Comparison of ENCODE assay signal across 20 cellular contexts in genomic region chr10:133164816-133165555, GRCh38. TPM values are rescaled to one million over a fixed set of nuclear protein-coding genes. Genes with fewer than 3 reads are reported as not detected.
A peak's percentile ranks its signal among the peaks of the same experiment; 100 is the strongest.
DNase-seq lines count a peak whose midpoint lies in the region; ATAC-seq and TF ChIP-seq lines count a peak whose summit lies in the region.
"Had no signal": no experiment of that assay in that cellular context is flagged by ENCODE, and none has a peak within 500 bp of the region (broad histone marks: within the 10 kb centered on the region; RNA-seq: fewer than 3 reads in every experiment).

No MANE protein-coding gene starts in this region.

- H3K4me1 Mint-ChIP-seq in natural killer cell, result no peaks in the 10 kb centered on the region

- H3K27ac Mint-ChIP-seq in natural killer cell, result no peak overlapping the region
- H3K27ac Mint-ChIP-seq: B cell; CD4-positive, alpha-beta T cell had no signal

- peaks cover 8 to 17% (median 12%) of the 10 kb centered on the region in 9 donors for H3K4me1 ChIP-seq in heart right ventricle
- H3K4me1 ChIP-seq in RWPE2 (ENCODE audit: insufficient read depth, poor library complexity, severe bottlenecking), result no peaks in the 10 kb centered on the region
- H3K4me1 ChIP-seq in sigmoid colon, result peaks cover 0 to 18% (median 17%) of the 10 kb centered on the region in 4 donors

- intact Hi-C loops in Right ventricle myocardium inferior (cut with DNase I), result no loop called here
- intact Hi-C loops in heart right ventricle (cut with DNase I), result no loop called here
- intact Hi-C loops in natural killer cell (cut with micrococcal nuclease), result no loop called here
- intact Hi-C loops in sigmoid colon (cut with DNase I), result no loop called here

- no peaks in the 10 kb centered on the region for H3K9me3 ChIP-seq in heart right ventricle
- no peaks in the 10 kb centered on the region for H3K9me3 ChIP-seq in RWPE2 (ENCODE audit: severe bottlenecking)
- no peaks in the 10 kb centered on the region for H3K9me3 ChIP-seq in sigmoid colon
- H3K9me3 ChIP-seq: Caco-2, Peyer's patch had no signal

- no peaks in the 10 kb centered on the region for H3K36me3 Mint-ChIP-seq in natural killer cell

- no peaks in the 10 kb centered on the region for H3K36me3 ChIP-seq in heart right ventricle
- no peaks in the 10 kb centered on the region for H3K36me3 ChIP-seq in RWPE2 (ENCODE audit: low read depth)
- no peaks in the 10 kb centered on the region for H3K36me3 ChIP-seq in sigmoid colon
- H3K36me3 ChIP-seq: Peyer's patch had no signal

- H3K27ac ChIP-seq in heart right ventricle (no peak overlapping the region), RWPE2 (ENCODE audit: poor library complexity, severe bottlenecking) (no peak overlapping the region), sigmoid colon (no peak overlapping the region)
- H3K27ac ChIP-seq: Peyer's patch had no signal

- peaks cover 5 to 12% of the 10 kb centered on the region in 2 donors for H3K27me3 Mint-ChIP-seq in natural killer cell (ENCODE audit: low read depth in 2 of 2)

- peak; percentile 56 for DNase-seq in Right ventricle myocardium inferior (ENCODE audit: missing footprints)
- DNase-seq in heart right ventricle, result no peak
- DNase-seq in RWPE2 (ENCODE audit: low spot score), result peak; percentile 51
- peak; percentile 12 for DNase-seq in natural killer cell
- peak; percentile 52 for DNase-seq in sigmoid colon
- DNase-seq in inferior parietal cortex (ENCODE audit: extremely low spot score), result no peak
- no peak for DNase-seq in stimulated activated naive CD4-positive, alpha-beta T cell (lab: John Stamatoyannopoulos, UW)
- DNase-seq in GM19240 (ENCODE audit: insufficient read length, low spot score), result no peak
- DNase-seq: CD4-positive, alpha-beta T cell; HCEC 1CT; KBM-7; NCI-H1105 treated with DMSO at 0.1 percent for 48 hours; NCI-H1694; NCI-H2081 treated with DMSO at 0.1 percent for 48 hours; NCI-H446 treated with DMSO at 0.1 percent for 48 hours; NK-92 treated with Interleukin-12 subunit alpha and Interleukin-12 subunit beta, amount 100 ng/mL, for 24 hours; SHP77 had no signal

- H3K27me3 ChIP-seq in heart right ventricle (peaks cover 13 to 69% (median 52%) of the 10 kb centered on the region in 7 donors), RWPE2 (ENCODE audit: insufficient read depth, poor library complexity, severe bottlenecking) (peaks cover 29% of the 10 kb centered on the region), sigmoid colon (peaks cover 0 to 72% (median 50%) of the 10 kb centered on the region in 3 donors)

- TF ChIP-seq EP300 in sigmoid colon (IDR thresholded peaks at IDR 0.05), result no peak

- TF ChIP-seq POLR2A in sigmoid colon (IDR thresholded peaks at IDR 0.05), result no peak

- H3K9me3 Mint-ChIP-seq in natural killer cell, result no peaks in the 10 kb centered on the region
- H3K9me3 Mint-ChIP-seq: CD4-positive, alpha-beta T cell had no signal

- WGBS in heart right ventricle, 2 donors, result 75 to 78% methylated on average over 26 of the region's 26 CpGs
- WGBS in sigmoid colon, 2 donors, result 78 to 87% methylated on average over 26 of the region's 26 CpGs

- ATAC-seq in Right ventricle myocardium inferior (no peak), heart right ventricle (no peak), RWPE2 (ENCODE audit: low read depth) (no peak), natural killer cell (no peak)

- H3K4me3 ChIP-seq in heart right ventricle (no peak overlapping the region), RWPE2 (ENCODE audit: severe bottlenecking) (no peak overlapping the region), sigmoid colon (no peak overlapping the region)
- H3K4me3 ChIP-seq: Peyer's patch had no signal

- H3K4me3 Mint-ChIP-seq in natural killer cell, result no peak overlapping the region
- H3K4me3 Mint-ChIP-seq: B cell; CD4-positive, alpha-beta T cell had no signal

- TF ChIP-seq CTCF in heart right ventricle (IDR thresholded peaks at IDR 0.05), result no peak
- TF ChIP-seq CTCF in RWPE2 (IDR thresholded peaks at IDR 0.05; ENCODE audit: poor library complexity, severe bottlenecking), result no peak
- no peak for TF ChIP-seq CTCF in natural killer cell (IDR thresholded peaks at IDR 0.05)
- no peak for TF ChIP-seq CTCF in sigmoid colon (IDR thresholded peaks at IDR 0.05)

RNA-seq across cellular contexts. Expression of gene KNDC1, which starts 5.0 kb away (rescaled TPM):
- not detected for total RNA-seq in Right ventricle myocardium inferior
- total RNA-seq in heart right ventricle, result under 1 TPM in 8 of 10 donors, not detected in 2; 0.04 to 0.88 (median 0.20) TPM
- polyA plus RNA-seq in heart right ventricle, result under 1 TPM in 1 of 2 donors, not detected in 1; 0.07 TPM
- 1 to 10 TPM in 2 of 3 donors, not detected in 1; 2.1 to 5.9 TPM for total RNA-seq in natural killer cell
- 1 to 10 TPM in 1 of 4 donors, under 1 TPM in 3; 0.16 to 1.9 (median 0.52) TPM for total RNA-seq in sigmoid colon
- polyA plus RNA-seq in sigmoid colon, result under 1 TPM in 2 of 3 donors, not detected in 1; under 0.01 to 0.15 TPM
- total RNA-seq: CD4-positive, alpha-beta T cell had no signal

Comparison
In these comparisons a context has a peak if more than half of its experiments do, and no peak if none do; other contexts are left out.
1. DNase-seq: peak in Right ventricle myocardium inferior (single experiment), RWPE2 (single experiment), natural killer cell (single experiment) and sigmoid colon (single experiment); none in heart right ventricle (0 of 2), inferior parietal cortex (single experiment), stimulated activated naive CD4-positive, alpha-beta T cell (0 of 6) and GM19240 (single experiment).